ENCODE assay signal across 15 cellular contexts in genomic region chr10:42691361-42692120, GRCh38. TPM values are rescaled to one million over a fixed set of nuclear protein-coding genes. Genes with fewer than 3 reads are reported as not detected.
DNase-seq lines count a peak whose midpoint lies in the region; ATAC-seq and TF ChIP-seq lines count a peak whose summit lies in the region.
"Had no signal": no experiment of that assay in that cellular context is flagged by ENCODE, and none has a peak within 500 bp of the region (broad histone marks: within the 10 kb centered on the region; RNA-seq: fewer than 3 reads in every experiment).

No MANE protein-coding gene starts in this region.

- no peak for ATAC-seq in HG03196 (IDR thresholded peaks at IDR 0.05; ENCODE audit: unreplicated experiment)
- ATAC-seq: T-cell had no signal

- no peaks in the 10 kb centered on the region for H3K4me1 Mint-ChIP-seq in progenitor cell of endocrine pancreas (ENCODE audit: low read depth)

- H3K4me3 Mint-ChIP-seq in progenitor cell of endocrine pancreas (ENCODE audit: low read depth), result no peak overlapping the region
- H3K4me3 Mint-ChIP-seq: activated T-cell treated with anti-CD3 and anti-CD28 coated beads, Interleukin-2, amount 50 U/mL, for 24 hours; T-cell had no signal

- no peak overlapping the region for H3K27ac Mint-ChIP-seq in progenitor cell of endocrine pancreas
- H3K27ac Mint-ChIP-seq: activated T-cell treated with anti-CD3 and anti-CD28 coated beads, Interleukin-2, amount 50 U/mL, for 24 hours; T-cell had no signal

- peak; percentile 12 for DNase-seq in D341Med (ENCODE audit: low spot score)
- peak; percentile 89 for DNase-seq in NCI-H1105 treated with DMSO at 0.1 percent for 48 hours (lab: John Stamatoyannopoulos, UW)
- DNase-seq in NCI-H2227 (lab: John Stamatoyannopoulos, UW; ENCODE audit: unreplicated experiment), result peak; percentile 91
- DNase-seq in SK-N-DZ (ENCODE audit: low spot score), result peak; percentile 98
- no peak for DNase-seq in GM20000 (ENCODE audit: low spot score)
- DNase-seq in ecto neural progenitor cell (ENCODE audit: low spot score), result no peak
- no peak for DNase-seq in progenitor cell of endocrine pancreas (ENCODE audit: low spot score, unreplicated experiment)
- DNase-seq: activated CD4-positive, CD25-positive, alpha-beta regulatory T cell treated with anti-CD3 and anti-CD28 coated beads, Interleukin-2, amount 50 U/mL, for 72 hours; activated T-cell treated with anti-CD3 and anti-CD28 coated beads, Interleukin-2, amount 50 U/mL, for 24 hours; adrenal gland; MV-4-11; OCI-M1; small intestine; T-cell had no signal

- peaks cover 43% of the 10 kb centered on the region for H3K9me3 Mint-ChIP-seq in progenitor cell of endocrine pancreas (ENCODE audit: low read depth)
- H3K9me3 Mint-ChIP-seq: activated T-cell treated with anti-CD3 and anti-CD28 coated beads, Interleukin-2, amount 50 U/mL, for 24 hours; T-cell had no signal

- H3K36me3 Mint-ChIP-seq in progenitor cell of endocrine pancreas (ENCODE audit: insufficient read depth), result no peaks in the 10 kb centered on the region
- H3K36me3 Mint-ChIP-seq: T-cell had no signal

- TF ChIP-seq CTCF in GM20000 (IDR thresholded peaks at IDR 0.05; ENCODE audit: extremely low read depth, missing control alignments), result no peak
- no peak for TF ChIP-seq CTCF in progenitor cell of endocrine pancreas (IDR thresholded peaks at IDR 0.05; ENCODE audit: unreplicated experiment)

- no peaks in the 10 kb centered on the region for H3K27me3 Mint-ChIP-seq in progenitor cell of endocrine pancreas

RNA-seq across cellular contexts. Expression of gene ZNF33B, which starts 53.2 kb away (rescaled TPM):
- polyA plus RNA-seq in SK-N-DZ (2014; cell fraction: cytosol; rRNA removed), result 24.1 and 28.8 TPM in 2 replicates
- 43.4 and 47.1 TPM in 2 replicates for polyA plus RNA-seq in SK-N-DZ (2014; cell fraction: nucleus; rRNA removed)
- 54.7 and 60.9 TPM in 2 replicates for total RNA-seq in progenitor cell of endocrine pancreas

Comparison
In these comparisons a context has a peak if more than half of its experiments do, and no peak if none do; other contexts are left out.
1. DNase-seq: peak in D341Med (single experiment), NCI-H1105 treated with DMSO at 0.1 percent for 48 hours (single experiment), NCI-H2227 (single experiment) and SK-N-DZ (single experiment); none in GM20000 (single experiment), ecto neural progenitor cell (single experiment) and progenitor cell of endocrine pancreas (single experiment).